In the genomic region with DNA sequence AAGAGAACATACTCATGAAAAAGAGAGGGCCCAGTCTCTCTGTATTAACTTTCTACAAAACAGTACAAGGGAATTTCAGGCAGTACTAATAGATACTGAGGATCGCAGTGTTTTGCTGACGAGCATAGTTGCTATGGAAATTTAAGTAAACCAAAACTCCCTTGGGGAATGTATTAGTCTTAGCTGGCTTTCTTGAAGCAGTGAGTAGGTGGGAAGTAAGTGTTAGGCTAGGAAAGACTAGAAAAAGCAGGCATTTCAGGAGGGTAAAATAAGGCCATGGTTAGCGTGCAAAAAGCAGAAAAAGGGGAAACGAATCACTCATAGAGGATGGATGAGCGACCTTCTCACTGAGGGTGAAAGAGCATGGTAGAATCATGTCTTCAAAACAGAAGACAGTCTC, we compare ENCODE assay signal across 1 cellular context.
TF ChIP-seq lines count a peak whose summit lies in the region.

No MANE protein-coding gene starts in this region.

TF ChIP-seq in GM12878, 131 proteins besides CTCF, POLR2A, EP300 and RAD21 (continued from another document):
- TF ChIP-seq, protein P1, sequence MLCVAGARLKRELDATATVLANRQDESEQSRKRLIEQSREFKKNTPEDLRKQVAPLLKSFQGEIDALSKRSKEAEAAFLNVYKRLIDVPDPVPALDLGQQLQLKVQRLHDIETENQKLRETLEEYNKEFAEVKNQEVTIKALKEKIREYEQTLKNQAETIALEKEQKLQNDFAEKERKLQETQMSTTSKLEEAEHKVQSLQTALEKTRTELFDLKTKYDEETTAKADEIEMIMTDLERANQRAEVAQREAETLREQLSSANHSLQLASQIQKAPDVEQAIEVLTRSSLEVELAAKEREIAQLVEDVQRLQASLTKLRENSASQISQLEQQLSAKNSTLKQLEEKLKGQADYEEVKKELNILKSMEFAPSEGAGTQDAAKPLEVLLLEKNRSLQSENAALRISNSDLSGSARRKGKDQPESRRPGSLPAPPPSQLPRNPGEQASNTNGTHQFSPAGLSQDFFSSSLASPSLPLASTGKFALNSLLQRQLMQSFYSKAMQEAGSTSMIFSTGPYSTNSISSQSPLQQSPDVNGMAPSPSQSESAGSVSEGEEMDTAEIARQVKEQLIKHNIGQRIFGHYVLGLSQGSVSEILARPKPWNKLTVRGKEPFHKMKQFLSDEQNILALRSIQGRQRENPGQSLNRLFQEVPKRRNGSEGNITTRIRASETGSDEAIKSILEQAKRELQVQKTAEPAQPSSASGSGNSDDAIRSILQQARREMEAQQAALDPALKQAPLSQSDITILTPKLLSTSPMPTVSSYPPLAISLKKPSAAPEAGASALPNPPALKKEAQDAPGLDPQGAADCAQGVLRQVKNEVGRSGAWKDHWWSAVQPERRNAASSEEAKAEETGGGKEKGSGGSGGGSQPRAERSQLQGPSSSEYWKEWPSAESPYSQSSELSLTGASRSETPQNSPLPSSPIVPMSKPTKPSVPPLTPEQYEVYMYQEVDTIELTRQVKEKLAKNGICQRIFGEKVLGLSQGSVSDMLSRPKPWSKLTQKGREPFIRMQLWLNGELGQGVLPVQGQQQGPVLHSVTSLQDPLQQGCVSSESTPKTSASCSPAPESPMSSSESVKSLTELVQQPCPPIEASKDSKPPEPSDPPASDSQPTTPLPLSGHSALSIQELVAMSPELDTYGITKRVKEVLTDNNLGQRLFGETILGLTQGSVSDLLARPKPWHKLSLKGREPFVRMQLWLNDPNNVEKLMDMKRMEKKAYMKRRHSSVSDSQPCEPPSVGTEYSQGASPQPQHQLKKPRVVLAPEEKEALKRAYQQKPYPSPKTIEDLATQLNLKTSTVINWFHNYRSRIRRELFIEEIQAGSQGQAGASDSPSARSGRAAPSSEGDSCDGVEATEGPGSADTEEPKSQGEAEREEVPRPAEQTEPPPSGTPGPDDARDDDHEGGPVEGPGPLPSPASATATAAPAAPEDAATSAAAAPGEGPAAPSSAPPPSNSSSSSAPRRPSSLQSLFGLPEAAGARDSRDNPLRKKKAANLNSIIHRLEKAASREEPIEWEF (IDR thresholded peaks at IDR 0.05; ENCODE audit: insufficient replicate concordance, low read depth, low read length): no peak
- TF ChIP-seq HDAC6 (IDR thresholded peaks at IDR 0.05; ENCODE audit: unreplicated experiment) (no peak), RUNX3 (IDR thresholded peaks at IDR 0.05; ENCODE audit: low read length) (no peak), JUNB (IDR thresholded peaks at IDR 0.05) (no peak)
- TF ChIP-seq, protein P2, sequence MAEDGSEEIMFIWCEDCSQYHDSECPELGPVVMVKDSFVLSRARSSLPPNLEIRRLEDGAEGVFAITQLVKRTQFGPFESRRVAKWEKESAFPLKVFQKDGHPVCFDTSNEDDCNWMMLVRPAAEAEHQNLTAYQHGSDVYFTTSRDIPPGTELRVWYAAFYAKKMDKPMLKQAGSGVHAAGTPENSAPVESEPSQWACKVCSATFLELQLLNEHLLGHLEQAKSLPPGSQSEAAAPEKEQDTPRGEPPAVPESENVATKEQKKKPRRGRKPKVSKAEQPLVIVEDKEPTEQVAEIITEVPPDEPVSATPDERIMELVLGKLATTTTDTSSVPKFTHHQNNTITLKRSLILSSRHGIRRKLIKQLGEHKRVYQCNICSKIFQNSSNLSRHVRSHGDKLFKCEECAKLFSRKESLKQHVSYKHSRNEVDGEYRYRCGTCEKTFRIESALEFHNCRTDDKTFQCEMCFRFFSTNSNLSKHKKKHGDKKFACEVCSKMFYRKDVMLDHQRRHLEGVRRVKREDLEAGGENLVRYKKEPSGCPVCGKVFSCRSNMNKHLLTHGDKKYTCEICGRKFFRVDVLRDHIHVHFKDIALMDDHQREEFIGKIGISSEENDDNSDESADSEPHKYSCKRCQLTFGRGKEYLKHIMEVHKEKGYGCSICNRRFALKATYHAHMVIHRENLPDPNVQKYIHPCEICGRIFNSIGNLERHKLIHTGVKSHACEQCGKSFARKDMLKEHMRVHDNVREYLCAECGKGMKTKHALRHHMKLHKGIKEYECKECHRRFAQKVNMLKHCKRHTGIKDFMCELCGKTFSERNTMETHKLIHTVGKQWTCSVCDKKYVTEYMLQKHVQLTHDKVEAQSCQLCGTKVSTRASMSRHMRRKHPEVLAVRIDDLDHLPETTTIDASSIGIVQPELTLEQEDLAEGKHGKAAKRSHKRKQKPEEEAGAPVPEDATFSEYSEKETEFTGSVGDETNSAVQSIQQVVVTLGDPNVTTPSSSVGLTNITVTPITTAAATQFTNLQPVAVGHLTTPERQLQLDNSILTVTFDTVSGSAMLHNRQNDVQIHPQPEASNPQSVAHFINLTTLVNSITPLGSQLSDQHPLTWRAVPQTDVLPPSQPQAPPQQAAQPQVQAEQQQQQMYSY (CRISPR knock-in tag; IDR thresholded peaks at IDR 0.05): no peak
- TF ChIP-seq, protein P3, sequence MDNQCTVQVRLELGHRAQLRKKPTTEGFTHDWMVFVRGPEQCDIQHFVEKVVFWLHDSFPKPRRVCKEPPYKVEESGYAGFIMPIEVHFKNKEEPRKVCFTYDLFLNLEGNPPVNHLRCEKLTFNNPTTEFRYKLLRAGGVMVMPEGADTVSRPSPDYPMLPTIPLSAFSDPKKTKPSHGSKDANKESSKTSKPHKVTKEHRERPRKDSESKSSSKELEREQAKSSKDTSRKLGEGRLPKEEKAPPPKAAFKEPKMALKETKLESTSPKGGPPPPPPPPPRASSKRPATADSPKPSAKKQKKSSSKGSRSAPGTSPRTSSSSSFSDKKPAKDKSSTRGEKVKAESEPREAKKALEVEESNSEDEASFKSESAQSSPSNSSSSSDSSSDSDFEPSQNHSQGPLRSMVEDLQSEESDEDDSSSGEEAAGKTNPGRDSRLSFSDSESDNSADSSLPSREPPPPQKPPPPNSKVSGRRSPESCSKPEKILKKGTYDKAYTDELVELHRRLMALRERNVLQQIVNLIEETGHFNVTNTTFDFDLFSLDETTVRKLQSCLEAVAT (IDR thresholded peaks at IDR 0.05): peak; percentile 98
